ENCODE assay signal across 32 cellular contexts in the genomic region with DNA sequence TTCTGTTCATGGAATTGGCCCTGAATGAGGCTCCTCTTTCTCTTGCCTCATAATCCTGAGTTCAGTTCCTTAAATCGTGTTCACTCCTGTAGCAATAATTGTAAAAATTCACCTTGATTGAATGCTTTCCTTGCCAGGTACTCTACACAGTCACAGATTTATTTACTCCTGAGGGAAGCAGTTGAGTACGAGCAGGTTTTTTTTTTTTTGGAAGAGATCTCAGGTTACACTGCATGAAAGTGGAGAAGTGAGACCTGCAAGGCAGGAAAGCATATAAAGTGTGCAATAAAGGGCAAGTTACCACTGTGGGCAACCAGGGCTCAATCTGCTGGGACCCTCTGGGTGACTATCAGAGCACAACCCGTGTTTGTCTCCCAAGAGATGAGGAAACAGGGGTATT.
DNase-seq lines count a peak whose midpoint lies in the region; ATAC-seq, FAIRE-seq and TF ChIP-seq lines count a peak whose summit lies in the region.
"Had no signal": no experiment of that assay in that cellular context is flagged by ENCODE, and none has a peak within 500 bp of the region (broad histone marks: within the 10 kb centered on the region; RNA-seq: fewer than 3 reads in every experiment).

No MANE protein-coding gene starts in this region.

- no peak for FAIRE-seq in pancreas (lab: Jason Lieb, UNC)
- FAIRE-seq: astrocyte, TTC549 had no signal

- no peak for TF ChIP-seq CTCF in LNCaP clone FGC (IDR thresholded peaks at IDR 0.05; ENCODE audit: control insufficient read depth, extremely low read depth, insufficient read depth)
- TF ChIP-seq CTCF in pancreas (IDR thresholded peaks at IDR 0.05): no peak

- ATAC-seq in pancreas (peak in 3 of 4 donors; percentile 43 to 64 (median 59)), aorta (ENCODE audit: low FRiP score) (no peak), GM19395 (IDR thresholded peaks at IDR 0.05; ENCODE audit: unreplicated experiment) (no peak)
- ATAC-seq: effector memory CD8-positive, alpha-beta T cell; left colon; T-helper 17 cell had no signal

- H3K4me3 ChIP-seq in LNCaP clone FGC (ENCODE audit: low read depth, low read length): no peak overlapping the region
- H3K4me3 ChIP-seq in pancreas: no peak overlapping the region
- H3K4me3 ChIP-seq in aorta (ENCODE audit: low read length in 2 of 2): no peak overlapping the region
- H3K4me3 ChIP-seq: SK-N-MC, skin epidermis had no signal

- H3K9me3 ChIP-seq in pancreas (no peaks in the 10 kb centered on the region), aorta (ENCODE audit: control insufficient read depth, low read length) (no peaks in the 10 kb centered on the region)
- H3K9me3 ChIP-seq: Caco-2 had no signal

- intact Hi-C loops in pancreas (cut with DNase I): no loop called here
- intact Hi-C loops in aorta (cut with DNase I): no loop called here

- H3K27me3 ChIP-seq in pancreas (no peaks in the 10 kb centered on the region), aorta (ENCODE audit: control insufficient read depth in 1 of 2, insufficient read depth in 2 of 2, low read length in 1 of 2) (peaks cover 0 to 1% of the 10 kb centered on the region in 2 donors)

- DNase-seq in NCI-H1092 treated with DMSO at 0.1 percent for 48 hours (lab: John Stamatoyannopoulos, UW) (peak; percentile 35), NCI-H1092 (lab: John Stamatoyannopoulos, UW) (no peak), LNCaP clone FGC (ENCODE audit: low read depth) (peak; percentile 30), NCI-H69 (lab: John Stamatoyannopoulos, UW) (peak; percentile 51), pancreas (no peak), HPDE6-E6E7 (ENCODE audit: extremely low spot score) (no peak), aorta (no peak)
- DNase-seq: 8988T; activated CD4-positive, alpha-beta T cell treated with anti-CD3 and anti-CD28 coated beads, Interleukin-2, amount 50 U/mL, for 48 hours; activated CD4-positive, CD25-positive, alpha-beta regulatory T cell treated with anti-CD3 and anti-CD28 coated beads, Interleukin-2, amount 50 U/mL, for 72 hours; activated gamma-delta T cell treated with Interleukin-2 at 50 U/mL for 16 hours; activated T-cell treated with anti-CD3 and anti-CD28 coated beads, Interleukin-2, amount 50 U/mL, for 48 hours; C1 segment of cervical spinal cord; Caco-2; effector memory CD8-positive, alpha-beta T cell; EL; HCEC 1CT; immature natural killer cell; Karpas-422; left colon; NCI-H1694 treated with DMSO at 0.1 percent for 48 hours; NCI-H446; nephron progenitor cell; retina; stimulated activated naive CD4-positive, alpha-beta T cell; T-helper 17 cell had no signal

- H3K36me3 ChIP-seq in pancreas (no peaks in the 10 kb centered on the region), aorta (ENCODE audit: control insufficient read depth in 1 of 2, insufficient read depth in 2 of 2, low read length in 1 of 2) (no peaks in the 10 kb centered on the region)

- WGBS in pancreas, 2 donors: 13 to 19% methylated on average over 3 of the region's 3 CpGs
- WGBS in aorta, 2 donors: 82 to 89% methylated on average over 3 of the region's 3 CpGs

- no peaks in the 10 kb centered on the region for H3K4me1 ChIP-seq in pancreas
- H3K4me1 ChIP-seq in aorta (ENCODE audit: control insufficient read depth in 1 of 2, insufficient read depth in 2 of 2, low read length in 2 of 2): no peaks in the 10 kb centered on the region
- H3K4me1 ChIP-seq: Caco-2 had no signal

- H3K27ac ChIP-seq in pancreas (no peak overlapping the region), aorta (ENCODE audit: low read depth in 1 of 2, low read length in 2 of 2) (no peak overlapping the region)
- H3K27ac ChIP-seq: RWPE1, SK-N-MC, skin epidermis had no signal

Comparison
In these comparisons a context has a peak if more than half of its experiments do, and no peak if none do; other contexts are left out.
1. DNase-seq: peak in NCI-H1092 treated with DMSO at 0.1 percent for 48 hours (single experiment), LNCaP clone FGC (single experiment) and NCI-H69 (single experiment); none in NCI-H1092 (single experiment), pancreas (0 of 6), HPDE6-E6E7 (single experiment) and aorta (0 of 2).
2. ATAC-seq: peak in pancreas (3 of 4); none in aorta (single experiment) and GM19395 (single experiment).